Comparison of ENCODE assay signal across 9 cellular contexts in the genomic region with DNA sequence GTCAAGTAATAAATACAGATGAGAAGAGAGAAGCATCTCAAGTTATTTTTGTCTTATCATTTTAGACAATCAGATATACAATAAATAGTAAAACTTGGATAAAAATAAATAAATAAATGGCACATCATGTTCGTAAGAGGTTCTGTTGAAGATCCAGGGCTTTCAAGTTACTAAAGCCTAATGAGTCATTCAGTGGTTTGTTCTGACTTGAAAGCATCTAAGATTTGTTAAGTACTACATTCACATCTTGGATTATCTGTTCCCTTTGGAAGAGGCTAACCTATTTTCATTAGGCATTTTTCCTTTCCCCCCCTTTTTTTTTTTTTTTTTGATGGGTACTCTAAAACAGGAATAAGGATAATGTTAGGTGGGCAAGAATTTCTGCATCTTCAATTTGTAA.
"Had no signal": no experiment of that assay in that cellular context is flagged by ENCODE, and none has a peak within 500 bp of the region (broad histone marks: within the 10 kb centered on the region; RNA-seq: fewer than 3 reads in every experiment).

No MANE protein-coding gene starts in this region.

- H3K4me1 ChIP-seq: HAP-1 had no signal

- H3K4me3 ChIP-seq: GM23248, HAP-1, K562 had no signal

- H3K36me3 ChIP-seq: HAP-1 had no signal

- DNase-seq: GM23248, GOT3, H7, HFFc6, IMR-90 had no signal

- H3K9me3 ChIP-seq: HAP-1 had no signal

- FAIRE-seq: HTR-8/SVneo, K562 had no signal

- ATAC-seq: HCT116, K562 had no signal

- H3K27ac ChIP-seq: GM23248 had no signal
